8 cellular contexts compared by ENCODE assay signal in genomic region chr7:24718977-24719491, GRCh38. TPM values are rescaled to one million over a fixed set of nuclear protein-coding genes. Genes with fewer than 3 reads are reported as not detected.
DNase-seq lines count a peak whose midpoint lies in the region; ATAC-seq and TF ChIP-seq lines count a peak whose summit lies in the region.

No MANE protein-coding gene starts in this region.

- H3K79me1 ChIP-seq in trophoblast cell (ENCODE audit: low read length) = no peaks in the 10 kb centered on the region

- no peak for TF ChIP-seq EP300 in transverse colon (IDR thresholded peaks at IDR 0.05; ENCODE audit: low read depth)

- TF ChIP-seq CTCF in transverse colon (IDR thresholded peaks at IDR 0.05) = no peak

- no peaks in the 10 kb centered on the region for H3K27me3 ChIP-seq in Karpas-422 (ENCODE audit: low read length)
- no peaks in the 10 kb centered on the region for H3K27me3 ChIP-seq in trophoblast cell (ENCODE audit: insufficient read depth, low read length)
- no peaks in the 10 kb centered on the region for H3K27me3 ChIP-seq in transverse colon

- no peak overlapping the region for H2AK5ac ChIP-seq in trophoblast cell (ENCODE audit: low read length)

- H3K27ac ChIP-seq in Karpas-422 (ENCODE audit: low read length) (peak overlapping the region; percentile 50), trophoblast cell (ENCODE audit: low read depth, low read length) (no peak overlapping the region), transverse colon (no peak overlapping the region)

- WGBS in trophoblast cell (ENCODE audit: extremely low coverage, insufficient coverage, insufficient read length) = no CpG with 5 or more reads among the region's 13 CpGs
- 33 to 83% methylated on average over 1 to 13 of the region's 13 CpGs for WGBS in transverse colon (ENCODE audit: low coverage in 1 of 2), 2 donors

- H3K79me2 ChIP-seq in Karpas-422 (ENCODE audit: low read length) (no peaks in the 10 kb centered on the region), trophoblast cell (ENCODE audit: control insufficient read depth, insufficient read depth, low read length, poor library complexity) (no peaks in the 10 kb centered on the region)

- H2AFZ ChIP-seq in Karpas-422 (ENCODE audit: low read length) (no peak overlapping the region), trophoblast cell (ENCODE audit: insufficient read depth, low read length, poor library complexity) (no peak overlapping the region)

- no peak overlapping the region for H2BK120ac ChIP-seq in trophoblast cell (ENCODE audit: insufficient read depth, low read length, poor library complexity)

- H4K20me1 ChIP-seq in Karpas-422 (ENCODE audit: insufficient read depth, low read depth, low read length) = no peaks in the 10 kb centered on the region; the same call in 1 of the 2 replicates

- no peak overlapping the region for H3K9ac ChIP-seq in Karpas-422 (ENCODE audit: low read length)
- no peak overlapping the region for H3K9ac ChIP-seq in trophoblast cell (ENCODE audit: low read length)

- no peaks in the 10 kb centered on the region for H3K9me3 ChIP-seq in Karpas-422 (ENCODE audit: low read length)
- peaks cover 4% of the 10 kb centered on the region for H3K9me3 ChIP-seq in trophoblast cell (ENCODE audit: insufficient read depth, low read depth, low read length)
- no peaks in the 10 kb centered on the region for H3K9me3 ChIP-seq in transverse colon

- H3K18ac ChIP-seq in trophoblast cell (ENCODE audit: low read length) = no peak overlapping the region

- H4K8ac ChIP-seq in trophoblast cell (ENCODE audit: low read depth, low read length) = no peak overlapping the region

- H2BK12ac ChIP-seq in trophoblast cell (ENCODE audit: low read length) = no peak overlapping the region

- peaks cover 51% of the 10 kb centered on the region for H3K4me1 ChIP-seq in Karpas-422 (ENCODE audit: low read length)
- H3K4me1 ChIP-seq in trophoblast cell (ENCODE audit: control insufficient read depth in 1 of 2, insufficient read depth in 2 of 2, low read length in 2 of 2) = no peaks in the 10 kb centered on the region
- no peaks in the 10 kb centered on the region for H3K4me1 ChIP-seq in transverse colon

- H3K36me3 ChIP-seq in Karpas-422 (ENCODE audit: insufficient read depth, low read length) (no peaks in the 10 kb centered on the region; the same call in 1 of the 2 replicates), trophoblast cell (ENCODE audit: control insufficient read depth in 1 of 2, insufficient read depth in 2 of 2, low read length in 2 of 2) (peaks cover 0 to 4% of the 10 kb centered on the region in 2 experiments), transverse colon (no peaks in the 10 kb centered on the region)

- no peak overlapping the region for H2BK5ac ChIP-seq in trophoblast cell (ENCODE audit: low read depth, low read length, poor library complexity)

- no peak overlapping the region for H3K23ac ChIP-seq in trophoblast cell (ENCODE audit: low read length)

- TF ChIP-seq POLR2A in transverse colon (IDR thresholded peaks at IDR 0.05) = no peak

- H3K4ac ChIP-seq in trophoblast cell (ENCODE audit: low read depth, low read length) = no peak overlapping the region

- H3K14ac ChIP-seq in trophoblast cell (ENCODE audit: low read length) = no peak overlapping the region

- intact Hi-C loops in transverse colon (cut with DNase I; ENCODE audit: low total_unique reads) = no loop called here

- H3K4me2 ChIP-seq in Karpas-422 (ENCODE audit: low read depth, low read length, poor library complexity, severe bottlenecking) = peak overlapping the region; percentile 24
- H3K4me2 ChIP-seq in trophoblast cell (ENCODE audit: low read length) = no peak overlapping the region

- DNase-seq in NCI-H748 (lab: John Stamatoyannopoulos, UW; ENCODE audit: unreplicated experiment) (peak; percentile 25), NCI-H748 treated with DMSO at 0.1 percent for 48 hours (lab: John Stamatoyannopoulos, UW) (no peak), Karpas-422 (peak; percentile 82), trophoblast cell (no peak), cerebellum (ENCODE audit: low spot score) (no peak), HK-2 (ENCODE audit: unreplicated experiment) (no peak), transverse colon (no peak)

- no peak overlapping the region for H4K12ac ChIP-seq in trophoblast cell (ENCODE audit: low read depth, low read length)

- in situ Hi-C loops in transverse colon (cut with MboI; ENCODE audit: low pct_ligation_motif_present in 1 of 4, low pct_unique_long_range_greater_than_20kb in 1 of 4, low sequenced_read_pairs in 3 of 4) = no loop called here

- no peak overlapping the region; the same call in 1 of the 2 replicates for H3K4me3 ChIP-seq in Karpas-422 (ENCODE audit: low read length)
- H3K4me3 ChIP-seq in trophoblast cell (ENCODE audit: low read depth, low read length) = peak overlapping the region; percentile 11
- H3K4me3 ChIP-seq in transverse colon = no peak overlapping the region

- H4K91ac ChIP-seq in trophoblast cell (ENCODE audit: low read depth, low read length) = no peak overlapping the region

- H3K9me2 ChIP-seq in Karpas-422 (replicated peaks; ENCODE audit: insufficient read depth, low read length) = no peaks in the 10 kb centered on the region

- peak; percentile 66 for ATAC-seq in HG02623 (IDR thresholded peaks at IDR 0.05; ENCODE audit: unreplicated experiment)

RNA-seq across cellular contexts. Expression of gene GSDME, which starts 38.2 kb away (rescaled TPM):
- total RNA-seq in Karpas-422 (2014; rRNA removed; shearing (Covaris generic); ENCODE audit: low replicate concordance) = 6.0 and 9.8 TPM in 2 replicates
- polyA plus RNA-seq in trophoblast cell (2013) = 22.7 and 23.9 TPM in 2 replicates
- 31.3 TPM for total RNA-seq in cerebellum
- 1 to 10 TPM in 2 of 4 donors, not detected in 2; 2.2 to 5.2 TPM for total RNA-seq in transverse colon

Comparison
In these comparisons a context has a peak if more than half of its experiments do, and no peak if none do; other contexts are left out.
1. DNase-seq: peak in NCI-H748 (single experiment) and Karpas-422 (single experiment); none in NCI-H748 treated with DMSO at 0.1 percent for 48 hours (single experiment), trophoblast cell (0 of 2), cerebellum (single experiment), HK-2 (single experiment) and transverse colon (single experiment).